In the genomic region with DNA sequence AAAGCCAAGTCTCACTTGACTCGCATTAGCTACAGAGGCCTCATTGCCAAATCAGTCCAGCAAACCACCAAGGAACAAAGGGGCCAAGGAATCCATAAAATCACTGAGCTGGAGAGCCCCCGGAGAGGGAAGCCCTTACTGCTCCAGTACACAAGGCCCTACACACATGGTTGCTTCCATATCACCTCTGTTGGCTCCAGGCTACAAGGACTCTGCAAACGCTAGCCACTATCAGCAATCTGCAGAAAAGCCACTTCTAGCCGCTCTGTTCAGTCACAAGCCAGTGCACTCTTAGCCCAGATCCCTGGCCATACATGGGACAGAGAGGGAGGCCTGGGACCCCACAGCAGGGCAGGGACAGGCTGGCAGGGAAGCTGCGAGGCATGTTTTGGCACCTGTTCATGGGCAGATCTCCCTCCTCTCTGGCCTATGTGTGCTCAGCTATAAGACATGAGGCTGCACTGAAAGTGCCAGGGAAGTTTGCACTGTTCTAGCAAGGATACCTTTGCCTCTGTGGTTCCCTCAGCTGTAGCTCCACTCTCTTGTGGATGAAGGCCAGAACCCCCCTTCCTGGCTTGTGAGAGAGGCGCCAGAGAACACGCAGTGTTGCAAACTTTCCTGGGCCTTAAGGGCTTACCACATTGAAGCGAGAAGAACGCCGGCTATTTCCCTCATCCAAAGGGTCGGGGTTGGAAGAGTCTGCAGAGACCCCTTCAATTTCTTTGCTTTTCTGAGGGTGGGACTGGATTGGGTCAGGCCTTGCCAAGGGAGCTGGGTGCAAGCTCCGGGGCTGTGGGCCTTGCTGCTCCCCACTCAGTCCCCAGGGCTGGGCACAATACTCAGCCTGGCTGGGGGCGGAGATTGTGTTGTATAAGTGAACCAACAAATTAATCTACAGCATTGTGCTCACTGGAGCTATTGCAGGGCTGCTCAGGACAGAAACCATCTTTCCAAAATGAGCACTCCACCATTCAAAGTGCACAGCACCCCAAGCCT, we compare ENCODE assay signal across 15 cellular contexts.
DNase-seq lines count a peak whose midpoint lies in the region; ATAC-seq and TF ChIP-seq lines count a peak whose summit lies in the region.
"Had no signal": no experiment of that assay in that cellular context is flagged by ENCODE, and none has a peak within 500 bp of the region (broad histone marks: within the 10 kb centered on the region; RNA-seq: fewer than 3 reads in every experiment).

No MANE protein-coding gene starts in this region.

- no peak for TF ChIP-seq CTCF in body of pancreas (IDR thresholded peaks at IDR 0.05)
- no peak for TF ChIP-seq CTCF in sigmoid colon (IDR thresholded peaks at IDR 0.05)

- 71 to 80% methylated on average over 10 to 13 of the region's 13 CpGs for WGBS in body of pancreas, 2 donors
- WGBS in sigmoid colon, 2 donors: 86 to 89% methylated on average over 13 of the region's 13 CpGs

- H3K36me3 ChIP-seq in body of pancreas (replicated peaks in 1 of 2; ENCODE audit: insufficient read depth in 1 of 2, low read depth in 2 of 2) (no peaks in the 10 kb centered on the region), sigmoid colon (peaks cover 0 to 3% (median 0%) of the 10 kb centered on the region in 4 donors)
- H3K36me3 ChIP-seq: BLaER1 treated with 17β-estradiol and CSF1 and Interleukin-3, amounts not matched to agents 10 nM and 100 nM had no signal

- H3K4me1 ChIP-seq in body of pancreas (peaks cover 41% of the 10 kb centered on the region), sigmoid colon (peaks cover 0 to 44% (median 29%) of the 10 kb centered on the region in 4 donors)

- intact Hi-C loops in body of pancreas (cut with DNase I): loop anchor here (10.0 kb wide), 2 partner anchors 417 to 567 kb away; no protein-coding TSS in a partner anchor
- intact Hi-C loops in sigmoid colon (cut with DNase I): loop anchor here (10.0 kb wide), 1 partner anchor 1007 kb away; no protein-coding TSS in a partner anchor

- no peak for TF ChIP-seq POLR2A in body of pancreas (IDR thresholded peaks at IDR 0.05)
- TF ChIP-seq POLR2A in sigmoid colon (IDR thresholded peaks at IDR 0.05): no peak

- no peak for ATAC-seq in body of pancreas
- no peak for ATAC-seq in HG03469 (IDR thresholded peaks at IDR 0.05; ENCODE audit: unreplicated experiment)
- ATAC-seq: activated CD4-positive, alpha-beta T cell treated with anti-CD3 and anti-CD28 coated beads for 36 hours; activated T-helper 17 cell treated with anti-CD3 and anti-CD28 coated beads, Interleukin-2, amount 50 U/mL, for 72 hours; naive thymus-derived CD8-positive, alpha-beta T cell; stimulated activated naive B cell treated with anti-CD40 and anti-IgM and Interleukin-4, amounts not matched to agents 10 μg/mL and 1 μg/mL and 100 μg/mL, for 72 hours had no signal

- H3K9me3 ChIP-seq in body of pancreas (no peaks in the 10 kb centered on the region), sigmoid colon (no peaks in the 10 kb centered on the region)

- H3K4me3 ChIP-seq in body of pancreas (no peak overlapping the region), sigmoid colon (no peak overlapping the region)
- H3K4me3 ChIP-seq: BLaER1 treated with 17β-estradiol and CSF1 and Interleukin-3, amounts not matched to agents 10 nM and 100 nM had no signal

- TF ChIP-seq EP300 in Ishikawa (IDR thresholded peaks at IDR 0.05; ENCODE audit: borderline replicate concordance) (peak; percentile 99), sigmoid colon (IDR thresholded peaks at IDR 0.05) (no peak)

- TF ChIP-seq RAD21 in Ishikawa (IDR thresholded peaks at IDR 0.05; ENCODE audit: low read depth): 0 out of 2 replicates have a peak, but pooled peaks have one; percentile 3

- DNase-seq in body of pancreas (no peak), left kidney (ENCODE audit: low read depth, low spot score) (peak; percentile 91), sigmoid colon (peak; percentile 86), CD1c-positive myeloid dendritic cell (ENCODE audit: extremely low spot score) (no peak), GM03348 (ENCODE audit: low spot score) (no peak), SHP77 (lab: John Stamatoyannopoulos, UW) (no peak)
- DNase-seq: activated CD4-positive, alpha-beta T cell treated with anti-CD3 and anti-CD28 coated beads for 36 hours; immature natural killer cell; naive thymus-derived CD8-positive, alpha-beta T cell; NCI-H2107; stimulated activated naive B cell treated with anti-CD40 and anti-IgM and Interleukin-4, amounts not matched to agents 10 μg/mL and 1 μg/mL and 100 μg/mL, for 72 hours had no signal

- H3K27me3 ChIP-seq in body of pancreas (no peaks in the 10 kb centered on the region), sigmoid colon (no peaks in the 10 kb centered on the region)
- H3K27me3 ChIP-seq: BLaER1 treated with 17β-estradiol and CSF1 and Interleukin-3, amounts not matched to agents 10 nM and 100 nM had no signal

- H3K27ac ChIP-seq in body of pancreas (peak overlapping the region; percentile 30 to 72 (median 68)), sigmoid colon (peak overlapping the region in 3 of 4 donors; percentile 35 to 63 (median 48))
- H3K27ac ChIP-seq: BLaER1 treated with 17β-estradiol and CSF1 and Interleukin-3, amounts not matched to agents 10 nM and 100 nM had no signal

TF ChIP-seq in Ishikawa, 13 proteins besides CTCF, POLR2A, EP300 and RAD21:
- TF ChIP-seq, protein P1, sequence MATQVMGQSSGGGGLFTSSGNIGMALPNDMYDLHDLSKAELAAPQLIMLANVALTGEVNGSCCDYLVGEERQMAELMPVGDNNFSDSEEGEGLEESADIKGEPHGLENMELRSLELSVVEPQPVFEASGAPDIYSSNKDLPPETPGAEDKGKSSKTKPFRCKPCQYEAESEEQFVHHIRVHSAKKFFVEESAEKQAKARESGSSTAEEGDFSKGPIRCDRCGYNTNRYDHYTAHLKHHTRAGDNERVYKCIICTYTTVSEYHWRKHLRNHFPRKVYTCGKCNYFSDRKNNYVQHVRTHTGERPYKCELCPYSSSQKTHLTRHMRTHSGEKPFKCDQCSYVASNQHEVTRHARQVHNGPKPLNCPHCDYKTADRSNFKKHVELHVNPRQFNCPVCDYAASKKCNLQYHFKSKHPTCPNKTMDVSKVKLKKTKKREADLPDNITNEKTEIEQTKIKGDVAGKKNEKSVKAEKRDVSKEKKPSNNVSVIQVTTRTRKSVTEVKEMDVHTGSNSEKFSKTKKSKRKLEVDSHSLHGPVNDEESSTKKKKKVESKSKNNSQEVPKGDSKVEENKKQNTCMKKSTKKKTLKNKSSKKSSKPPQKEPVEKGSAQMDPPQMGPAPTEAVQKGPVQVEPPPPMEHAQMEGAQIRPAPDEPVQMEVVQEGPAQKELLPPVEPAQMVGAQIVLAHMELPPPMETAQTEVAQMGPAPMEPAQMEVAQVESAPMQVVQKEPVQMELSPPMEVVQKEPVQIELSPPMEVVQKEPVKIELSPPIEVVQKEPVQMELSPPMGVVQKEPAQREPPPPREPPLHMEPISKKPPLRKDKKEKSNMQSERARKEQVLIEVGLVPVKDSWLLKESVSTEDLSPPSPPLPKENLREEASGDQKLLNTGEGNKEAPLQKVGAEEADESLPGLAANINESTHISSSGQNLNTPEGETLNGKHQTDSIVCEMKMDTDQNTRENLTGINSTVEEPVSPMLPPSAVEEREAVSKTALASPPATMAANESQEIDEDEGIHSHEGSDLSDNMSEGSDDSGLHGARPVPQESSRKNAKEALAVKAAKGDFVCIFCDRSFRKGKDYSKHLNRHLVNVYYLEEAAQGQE (IDR thresholded peaks at IDR 0.05; ENCODE audit: low read depth): no peak
- TF ChIP-seq TCF12 (IDR thresholded peaks at IDR 0.05; ENCODE audit: low read depth) (peak; percentile 98), CEBPB (IDR thresholded peaks at IDR 0.05) (peak; percentile 92), NFIC (IDR thresholded peaks at IDR 0.05) (peak; percentile 98), CREB1 (IDR thresholded peaks at IDR 0.05; ENCODE audit: low read depth) (no peak), FOXM1 (IDR thresholded peaks at IDR 0.05; ENCODE audit: borderline replicate concordance, low read depth) (peak; percentile 96), TEAD4 (IDR thresholded peaks at IDR 0.05) (peak; percentile 88), YY1 (IDR thresholded peaks at IDR 0.05; ENCODE audit: low read depth) (peak; percentile 60), ZBTB7A (IDR thresholded peaks at IDR 0.05; ENCODE audit: low read depth) (peak; percentile 72), EGR1 (IDR thresholded peaks at IDR 0.05) (no peak), TAF1 (IDR thresholded peaks at IDR 0.05; ENCODE audit: low read depth) (no peak)
- TF ChIP-seq, protein P2, sequence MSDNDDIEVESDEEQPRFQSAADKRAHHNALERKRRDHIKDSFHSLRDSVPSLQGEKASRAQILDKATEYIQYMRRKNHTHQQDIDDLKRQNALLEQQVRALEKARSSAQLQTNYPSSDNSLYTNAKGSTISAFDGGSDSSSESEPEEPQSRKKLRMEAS (IDR thresholded peaks at IDR 0.05): peak; percentile 67
- TF ChIP-seq, protein P3, sequence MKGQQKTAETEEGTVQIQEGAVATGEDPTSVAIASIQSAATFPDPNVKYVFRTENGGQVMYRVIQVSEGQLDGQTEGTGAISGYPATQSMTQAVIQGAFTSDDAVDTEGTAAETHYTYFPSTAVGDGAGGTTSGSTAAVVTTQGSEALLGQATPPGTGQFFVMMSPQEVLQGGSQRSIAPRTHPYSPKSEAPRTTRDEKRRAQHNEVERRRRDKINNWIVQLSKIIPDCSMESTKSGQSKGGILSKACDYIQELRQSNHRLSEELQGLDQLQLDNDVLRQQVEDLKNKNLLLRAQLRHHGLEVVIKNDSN (IDR thresholded peaks at IDR 0.05): no peak

Comparison
In these comparisons a context has a peak if more than half of its experiments do, and no peak if none do; other contexts are left out.
1. DNase-seq: peak in left kidney (single experiment) and sigmoid colon (single experiment); none in body of pancreas (0 of 4), CD1c-positive myeloid dendritic cell (single experiment), GM03348 (single experiment) and SHP77 (0 of 2).